In genomic region chr7:121504478-121504877, GRCh38 we compare ENCODE assay signal across 10 cellular contexts.
A peak's percentile ranks its signal among the peaks of the same experiment; 100 is the strongest.
DNase-seq lines count a peak whose midpoint lies in the region; ATAC-seq and TF ChIP-seq lines count a peak whose summit lies in the region.
"Had no signal": no experiment of that assay in that cellular context is flagged by ENCODE, and none has a peak within 500 bp of the region (broad histone marks: within the 10 kb centered on the region; RNA-seq: fewer than 3 reads in every experiment).

No MANE protein-coding gene starts in this region.

- H3K27me3 ChIP-seq in neural progenitor cell, result no peaks in the 10 kb centered on the region

- H4K20me1 ChIP-seq in neural progenitor cell (ENCODE audit: low read depth), result no peaks in the 10 kb centered on the region

- no peaks in the 10 kb centered on the region for H3F3A ChIP-seq in neural progenitor cell (ENCODE audit: low read depth)

- no peaks in the 10 kb centered on the region for H3K36me3 ChIP-seq in neural progenitor cell

- TF ChIP-seq CTCF in neural progenitor cell (IDR thresholded peaks at IDR 0.05), result no peak

- no peak overlapping the region for H3K27ac Mint-ChIP-seq in neural progenitor cell

- no peak overlapping the region for H3K27ac ChIP-seq in neural progenitor cell
- H3K27ac ChIP-seq: KMS-11 had no signal

- peak overlapping the region; percentile 73 for H3K4me2 ChIP-seq in neural progenitor cell
- H3K4me2 ChIP-seq: KMS-11 had no signal

- no peaks in the 10 kb centered on the region for H3K36me3 Mint-ChIP-seq in neural progenitor cell

- peak; percentile 31 for DNase-seq in Caki2 (ENCODE audit: low read depth)
- peak; percentile 43 for DNase-seq in RKO (ENCODE audit: low spot score)
- peak; percentile 66 for DNase-seq in epidermal melanocyte (ENCODE audit: insufficient read length, low spot score)
- no peak for DNase-seq in neural progenitor cell (ENCODE audit: low spot score)
- DNase-seq in cerebellar cortex (ENCODE audit: low spot score), result no peak
- DNase-seq in NCI-H345 treated with DMSO at 0.1 percent for 48 hours (lab: John Stamatoyannopoulos, UW; ENCODE audit: unreplicated experiment), result no peak
- DNase-seq: COR-L47 had no signal

- H3K4me1 Mint-ChIP-seq in neural progenitor cell, result peaks cover 11% of the 10 kb centered on the region

- H3K9me3 ChIP-seq in neural progenitor cell (ENCODE audit: low read depth), result no peaks in the 10 kb centered on the region

- no peak overlapping the region for H3K4me3 ChIP-seq in neural progenitor cell

- no peak for ATAC-seq in GM19463 (IDR thresholded peaks at IDR 0.05; ENCODE audit: unreplicated experiment)
- no peak for ATAC-seq in GM21723 (IDR thresholded peaks at IDR 0.05; ENCODE audit: unreplicated experiment)

- peaks cover 30% of the 10 kb centered on the region for H3K4me1 ChIP-seq in neural progenitor cell

- in situ Hi-C loops in Caki2 (cut with HindIII; ENCODE audit: low pct_unique_long_range_greater_than_20kb, low sequenced_read_pairs), result no loop called here

- H3K79me2 ChIP-seq in neural progenitor cell (ENCODE audit: low read depth), result peaks cover 99% of the 10 kb centered on the region

- H3K27me3 Mint-ChIP-seq in neural progenitor cell (ENCODE audit: insufficient read depth, low read depth), result no peaks in the 10 kb centered on the region

- peaks cover 37% of the 10 kb centered on the region for H3K9me3 Mint-ChIP-seq in neural progenitor cell

- H3K9ac ChIP-seq in neural progenitor cell, result no peak overlapping the region
- H3K9ac ChIP-seq: KMS-11 had no signal

- H2AFZ ChIP-seq in neural progenitor cell (replicated peaks), result no peak overlapping the region

- no peak overlapping the region for H3K4me3 Mint-ChIP-seq in neural progenitor cell

Comparison
In these comparisons a context has a peak if more than half of its experiments do, and no peak if none do; other contexts are left out.
1. DNase-seq: peak in Caki2 (single experiment), RKO (single experiment) and epidermal melanocyte (single experiment); none in neural progenitor cell (single experiment), cerebellar cortex (single experiment) and NCI-H345 treated with DMSO at 0.1 percent for 48 hours (single experiment).